Comparison of ENCODE assay signal across 8 cellular contexts in the genomic region with DNA sequence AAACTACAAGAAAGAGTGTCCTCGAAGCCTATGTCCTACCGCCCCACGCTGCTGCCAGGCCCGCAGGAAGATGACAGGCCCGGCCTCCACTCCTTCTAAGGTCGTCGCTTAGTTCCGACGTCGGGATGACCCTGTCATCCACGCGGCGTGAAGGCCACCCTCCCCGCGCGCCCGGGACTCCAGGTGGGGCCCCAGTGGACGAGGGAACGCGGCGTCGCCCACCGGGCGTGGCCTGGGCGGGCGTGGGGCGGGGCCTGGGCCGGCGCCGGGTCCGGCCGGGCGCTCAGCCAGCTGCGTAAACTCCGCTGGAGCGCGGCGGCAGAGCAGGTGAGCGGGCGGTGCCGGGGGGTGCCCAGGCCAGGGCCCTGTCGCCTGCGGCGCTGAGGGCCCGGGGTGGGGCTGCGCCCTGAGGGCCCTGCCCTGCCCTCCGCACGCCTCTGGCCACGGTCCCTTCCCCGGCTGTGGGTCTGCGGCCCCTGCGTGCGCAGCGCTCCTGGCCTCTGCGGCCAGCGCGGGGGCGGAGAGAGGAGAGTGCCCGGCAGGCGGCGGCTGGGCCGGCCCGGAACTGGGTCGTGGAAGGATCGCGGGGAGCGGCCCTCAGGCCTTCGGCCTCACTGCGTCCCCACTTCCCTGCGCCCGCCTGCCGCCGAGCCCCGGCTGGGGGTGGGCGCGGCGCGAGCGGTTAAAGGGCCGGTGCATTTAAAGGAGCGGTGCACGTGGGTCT. TPM values are rescaled to one million over a fixed set of nuclear protein-coding genes. Genes with fewer than 3 reads are reported as not detected.
DNase-seq lines count a peak whose midpoint lies in the region; ATAC-seq and TF ChIP-seq lines count a peak whose summit lies in the region.

PSEN2 (plus strand) TSS at position 294 of the 724 bp plus-strand sequence. CDS start 11,292 bp downstream, outside the sequence.

- H3K4me2 ChIP-seq in BLaER1: peak within 1 kb of the TSS; percentile 99

- H3K4me3 ChIP-seq in BLaER1: peak within 1 kb of the TSS; percentile 83
- peak within 1 kb of the TSS; percentile 48 for H3K4me3 ChIP-seq in epithelial cell of esophagus (ENCODE audit: low read length)
- H3K4me3 ChIP-seq in mucosa of descending colon: peak within 1 kb of the TSS; percentile 50

- peak within 1 kb of the TSS; percentile 70 for H3K9ac ChIP-seq in BLaER1

- DNase-seq in NCI-H82 treated with DMSO at 0.1 percent for 48 hours (lab: John Stamatoyannopoulos, UW; ENCODE audit: unreplicated experiment): peak; percentile 11
- peak; percentile 52 for DNase-seq in activated T-cell treated with anti-CD3 and anti-CD28 coated beads for 24 hours (ENCODE audit: low read depth)
- peak; percentile 46 for DNase-seq in epithelial cell of esophagus (ENCODE audit: low read depth)
- peak; percentile 80 to 92 (median 85) for DNase-seq in mucosa of descending colon
- peak; percentile 37 for DNase-seq in stimulated activated CD8-positive, alpha-beta memory T cell treated with anti-CD3 and anti-CD28 coated beads, Interleukin-7, amount 100 ng/mL, for 24 hours (ENCODE audit: low read depth)

- H3K9me3 ChIP-seq in BLaER1 (no peaks in the 10 kb centered on the region; the same call in 1 of the 2 replicates), mucosa of descending colon (no peaks in the 10 kb centered on the region)

- intact Hi-C loops in mucosa of descending colon (cut with DNase I, micrococcal nuclease): no loop called here

- peak; percentile 83 for ATAC-seq in GM19043 (IDR thresholded peaks at IDR 0.05; ENCODE audit: low read depth, unreplicated experiment)
- ATAC-seq in HG03175 (IDR thresholded peaks at IDR 0.05; ENCODE audit: unreplicated experiment): peak; percentile 87
- ATAC-seq in mucosa of descending colon: peak; percentile 96

- peak within 1 kb of the TSS; percentile 59 for H3K27ac ChIP-seq in BLaER1

- H3K4me1 ChIP-seq in BLaER1: peaks cover 39% of the 10 kb centered on the region
- H3K4me1 ChIP-seq in mucosa of descending colon (ENCODE audit: low read depth): peaks cover 15% of the 10 kb centered on the region

- H3K27me3 ChIP-seq in BLaER1: peaks cover 38% of the 10 kb centered on the region

- no peaks in the 10 kb centered on the region for H4K20me1 ChIP-seq in BLaER1

- H3K36me3 ChIP-seq in BLaER1 (no peaks in the 10 kb centered on the region), mucosa of descending colon (ENCODE audit: low read depth) (no peaks in the 10 kb centered on the region)

- no peak for TF ChIP-seq CTCF in epithelial cell of esophagus (IDR thresholded peaks at IDR 0.05; ENCODE audit: insufficient read depth, low read depth, low read length, missing control alignments)
- no peak for TF ChIP-seq CTCF in mucosa of descending colon (IDR thresholded peaks at IDR 0.05)

RNA-seq across cellular contexts. Expression of gene PSEN2, which starts in this region (rescaled TPM):
- total RNA-seq in mucosa of descending colon: 10 to 100 TPM; 20.3 to 30.7 (median 24.1) TPM

Comparison
In these comparisons a context has a peak if more than half of its experiments do, and no peak if none do; other contexts are left out.
1. Peak in every context shown above with its lines: DNase-seq, ATAC-seq, H3K4me3 ChIP-seq and H3K27ac ChIP-seq.
2. DNase-seq: peak in every context shown above with its lines; median percentile 85 in mucosa of descending colon; 52 in activated T-cell treated with anti-CD3 and anti-CD28 coated beads for 24 hours; 46 in epithelial cell of esophagus; 37 in stimulated activated CD8-positive, alpha-beta memory T cell treated with anti-CD3 and anti-CD28 coated beads, Interleukin-7, amount 100 ng/mL, for 24 hours; 11 in NCI-H82 treated with DMSO at 0.1 percent for 48 hours.